ENCODE assay signal across 11 cellular contexts in the genomic region with DNA sequence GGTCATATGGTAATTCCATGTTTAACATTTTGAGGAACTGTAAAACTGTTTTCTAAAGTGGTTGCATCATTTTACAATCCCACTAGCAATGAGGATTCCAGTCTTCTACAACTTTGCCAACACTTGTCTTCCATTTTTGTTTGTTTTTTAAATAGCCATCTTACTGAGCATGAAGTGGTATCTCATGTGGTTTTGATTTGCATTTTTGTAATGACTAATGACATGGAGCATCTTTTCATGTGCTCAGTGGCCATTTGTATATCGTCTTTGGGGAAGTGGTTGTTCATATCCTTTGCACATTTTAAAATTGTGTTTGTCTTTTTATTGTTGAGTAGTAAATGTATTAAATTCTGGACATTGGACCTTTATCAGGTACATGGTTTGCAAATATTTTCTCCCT.
A peak's percentile ranks its signal among the peaks of the same experiment; 100 is the strongest.
DNase-seq lines count a peak whose midpoint lies in the region; ATAC-seq and TF ChIP-seq lines count a peak whose summit lies in the region.
"Had no signal": no experiment of that assay in that cellular context is flagged by ENCODE, and none has a peak within 500 bp of the region (broad histone marks: within the 10 kb centered on the region; RNA-seq: fewer than 3 reads in every experiment).

No MANE protein-coding gene starts in this region.

- ATAC-seq in GM18511 (IDR thresholded peaks at IDR 0.05; ENCODE audit: unreplicated experiment) (peak; percentile 70), GM21447 (IDR thresholded peaks at IDR 0.05; ENCODE audit: unreplicated experiment) (peak; percentile 61), HG03520 (IDR thresholded peaks at IDR 0.05; ENCODE audit: unreplicated experiment) (peak; percentile 74)

- in situ Hi-C loops in G401 (cut with HindIII; ENCODE audit: low sequenced_read_pairs): no loop called here

- TF ChIP-seq CTCF in foreskin fibroblast (IDR thresholded peaks at IDR 0.05; ENCODE audit: low read depth, low read length): no peak

- H3K4me3 ChIP-seq in foreskin fibroblast (ENCODE audit: low read depth in 1 of 2, low read length in 2 of 2): no peak overlapping the region

- DNase-seq in foreskin fibroblast: peak; percentile 26 to 50
- no peak for DNase-seq in G401 (ENCODE audit: low spot score)
- DNase-seq in NCI-H2227 (lab: John Stamatoyannopoulos, UW; ENCODE audit: unreplicated experiment): no peak
- no peak for DNase-seq in activated gamma-delta T cell (lab: John Stamatoyannopoulos, UW)
- no peak for DNase-seq in NCI-H510A (lab: John Stamatoyannopoulos, UW)
- DNase-seq: activated T-cell treated with anti-CD3 and anti-CD28 coated beads, Interleukin-2, amount 50 U/mL, for 4 hours; islet precursor cell; NCI-H2029 had no signal

Comparison
In these comparisons a context has a peak if more than half of its experiments do, and no peak if none do; other contexts are left out.
1. DNase-seq: peak in foreskin fibroblast (2 of 2); none in G401 (single experiment), NCI-H2227 (single experiment), activated gamma-delta T cell (single experiment) and NCI-H510A (single experiment).
2. Peak in every context shown above with its lines, with median percentiles within 50 percentile points of each other: ATAC-seq.